Comparison of ENCODE assay signal across 17 cellular contexts in the genomic region with DNA sequence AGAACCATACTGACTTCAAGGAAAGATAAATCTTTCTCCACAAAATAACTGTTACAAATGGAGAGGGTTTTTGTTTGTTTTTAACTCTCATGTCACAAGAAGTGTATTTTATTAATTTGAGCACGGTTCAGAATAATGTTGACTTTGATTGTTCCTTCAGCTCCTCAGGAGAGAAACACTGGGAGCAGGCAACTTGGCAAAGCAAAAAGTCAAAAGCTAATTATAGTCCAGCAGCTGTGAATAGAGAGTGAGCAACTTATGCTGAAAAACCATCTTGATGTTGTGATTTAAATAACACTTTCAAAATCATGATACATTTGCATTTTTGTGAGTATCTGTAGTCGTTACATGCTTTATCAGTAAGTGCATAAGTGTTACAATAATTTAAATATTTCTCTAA.
"Had no signal": no experiment of that assay in that cellular context is flagged by ENCODE, and none has a peak within 500 bp of the region (broad histone marks: within the 10 kb centered on the region; RNA-seq: fewer than 3 reads in every experiment).

No MANE protein-coding gene starts in this region.

- H3K36me3 ChIP-seq: suprapubic skin had no signal

- H3K4me1 ChIP-seq: parathyroid adenoma, suprapubic skin had no signal

- H3K27ac Mint-ChIP-seq: activated naive CD4-positive, alpha-beta T cell treated with anti-CD3 and anti-CD28 coated beads, Interleukin-2, amount 50 U/mL, for 72 hours; activated T-helper 1 cell treated with anti-CD3 and anti-CD28 coated beads, Interleukin-12 subunit alpha, Interleukin-12 subunit beta, Interleukin-2, Interleukin-4 antibody, amounts not matched to agents 30 ng/mL and 10 ng/mL and 1 ng/mL, durations not matched to agents 14 hours and 24 hours and 36 hours; natural killer cell treated with Interleukin-12 subunit alpha and Interleukin-12 subunit beta and Interleukin-15 and Interleukin-18, amount 100 ng/mL, for 72 hours; T-helper 2 cell treated with Interferon-gamma antibody and Interleukin-4, amounts not matched to agents 5 μg/mL and 100 μg/mL, for 36 hours; type B pancreatic cell had no signal

- H3K9me3 ChIP-seq: suprapubic skin had no signal

- H3K27me3 Mint-ChIP-seq: natural killer cell treated with Interleukin-12 subunit alpha and Interleukin-12 subunit beta and Interleukin-15 and Interleukin-18, amount 100 ng/mL, for 72 hours had no signal

- ATAC-seq: activated naive CD4-positive, alpha-beta T cell treated with anti-CD3 and anti-CD28 coated beads, Interleukin-2, amount 50 U/mL, for 72 hours; natural killer cell treated with Interleukin-12 subunit alpha and Interleukin-12 subunit beta and Interleukin-15 and Interleukin-18, amount 100 ng/mL, for 72 hours; stimulated activated naive CD8-positive, alpha-beta T cell treated with anti-CD3 and anti-CD28 coated beads, Interleukin-15, Interleukin-2, amounts not matched to agents 100 U/mL and 50 U/mL, for 24 hours had no signal

- H3K4me3 ChIP-seq: dorsolateral prefrontal cortex, skin epidermis, suprapubic skin had no signal

- H3K79me2 ChIP-seq: parathyroid adenoma had no signal

- H3K4me3 Mint-ChIP-seq: activated T-helper 1 cell treated with anti-CD3 and anti-CD28 coated beads, Interleukin-12 subunit alpha, Interleukin-12 subunit beta, Interleukin-2, Interleukin-4 antibody, amounts not matched to agents 30 ng/mL and 10 ng/mL and 1 ng/mL, durations not matched to agents 14 hours and 24 hours and 36 hours; natural killer cell treated with Interleukin-12 subunit alpha and Interleukin-12 subunit beta and Interleukin-15 and Interleukin-18, amount 100 ng/mL, for 72 hours; T-helper 2 cell treated with Interferon-gamma antibody and Interleukin-4, amounts not matched to agents 5 μg/mL and 100 μg/mL, for 36 hours; type B pancreatic cell had no signal

- H3K9me3 Mint-ChIP-seq: activated T-helper 1 cell treated with anti-CD3 and anti-CD28 coated beads, Interleukin-12 subunit alpha, Interleukin-12 subunit beta, Interleukin-2, Interleukin-4 antibody, amounts not matched to agents 30 ng/mL and 10 ng/mL and 1 ng/mL, durations not matched to agents 14 hours and 24 hours and 36 hours; T-helper 2 cell treated with Interferon-gamma antibody and Interleukin-4, amounts not matched to agents 5 μg/mL and 100 μg/mL, for 36 hours had no signal

- H2AFZ ChIP-seq: parathyroid adenoma had no signal

- H3K27me3 ChIP-seq: dorsolateral prefrontal cortex, suprapubic skin had no signal

- DNase-seq: activated CD4-positive, alpha-beta T cell treated with anti-CD3 and anti-CD28 coated beads, Interleukin-2, amount 50 U/mL, for 48 hours; activated gamma-delta T cell treated with Interleukin-2 at 50 U/mL for 16 hours; activated T-cell treated with anti-CD3 and anti-CD28 coated beads for 4 hours; caudate nucleus; dorsolateral prefrontal cortex; foreskin melanocyte; kidney; stimulated activated naive CD8-positive, alpha-beta T cell treated with anti-CD3 and anti-CD28 coated beads, Interleukin-15, Interleukin-2, amounts not matched to agents 100 U/mL and 50 U/mL, for 24 hours had no signal

- H3K27ac ChIP-seq: epithelial cell of prostate, parathyroid adenoma, skin epidermis, suprapubic skin had no signal
